In genomic region chr10:80154978-80155695, GRCh38 we compare ENCODE assay signal across 1 cellular context.
TF ChIP-seq lines count a peak whose summit lies in the region.

No MANE protein-coding gene starts in this region.

TF ChIP-seq in WTC11, 78 proteins besides CTCF, POLR2A, EP300 and RAD21 (continued from another document):
- TF ChIP-seq, protein P1, sequence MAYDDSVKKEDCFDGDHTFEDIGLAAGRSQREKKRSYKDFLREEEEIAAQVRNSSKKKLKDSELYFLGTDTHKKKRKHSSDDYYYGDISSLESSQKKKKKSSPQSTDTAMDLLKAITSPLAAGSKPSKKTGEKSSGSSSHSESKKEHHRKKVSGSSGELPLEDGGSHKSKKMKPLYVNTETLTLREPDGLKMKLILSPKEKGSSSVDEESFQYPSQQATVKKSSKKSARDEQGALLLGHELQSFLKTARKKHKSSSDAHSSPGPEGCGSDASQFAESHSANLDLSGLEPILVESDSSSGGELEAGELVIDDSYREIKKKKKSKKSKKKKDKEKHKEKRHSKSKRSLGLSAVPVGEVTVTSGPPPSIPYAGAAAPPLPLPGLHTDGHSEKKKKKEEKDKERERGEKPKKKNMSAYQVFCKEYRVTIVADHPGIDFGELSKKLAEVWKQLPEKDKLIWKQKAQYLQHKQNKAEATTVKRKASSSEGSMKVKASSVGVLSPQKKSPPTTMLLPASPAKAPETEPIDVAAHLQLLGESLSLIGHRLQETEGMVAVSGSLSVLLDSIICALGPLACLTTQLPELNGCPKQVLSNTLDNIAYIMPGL (CRISPR knock-in tag; IDR thresholded peaks at IDR 0.05) = no peak
